13 cellular contexts compared by ENCODE assay signal in genomic region chr2:98656800-98657199, GRCh38. TPM values are rescaled to one million over a fixed set of nuclear protein-coding genes. Genes with fewer than 3 reads are reported as not detected.
DNase-seq lines count a peak whose midpoint lies in the region; ATAC-seq lines count a peak whose summit lies in the region.
"Had no signal": no experiment of that assay in that cellular context is flagged by ENCODE, and none has a peak within 500 bp of the region (broad histone marks: within the 10 kb centered on the region; RNA-seq: fewer than 3 reads in every experiment).

No MANE protein-coding gene starts in this region.

- H3K79me1 ChIP-seq in trophoblast cell (ENCODE audit: low read length): no peaks in the 10 kb centered on the region

- H4K91ac ChIP-seq in trophoblast cell (ENCODE audit: low read depth, low read length): no peak overlapping the region

- H3K4me1 ChIP-seq in trophoblast cell (ENCODE audit: control insufficient read depth in 1 of 2, insufficient read depth in 2 of 2, low read length in 2 of 2): no peaks in the 10 kb centered on the region

- H4K8ac ChIP-seq in trophoblast cell (ENCODE audit: low read depth, low read length): no peak overlapping the region

- peak overlapping the region; percentile 67 for H3K4me3 Mint-ChIP-seq in activated naive CD8-positive, alpha-beta T cell treated with anti-CD3 and anti-CD28 coated beads, Interleukin-2, amount 50 U/mL, for 24 hours
- H3K4me3 Mint-ChIP-seq in stimulated activated naive CD8-positive, alpha-beta T cell treated with anti-CD3 and anti-CD28 coated beads, Interleukin-15, Interleukin-2, amounts not matched to agents 100 ng/mL and 50 ng/mL, for 24 hours: peak overlapping the region; percentile 70
- H3K4me3 Mint-ChIP-seq: stimulated activated memory B cell treated with anti-CD40 and anti-IgM and Interleukin-4, amounts not matched to agents 10 μg/mL and 1 μg/mL and 100 μg/mL, for 72 hours had no signal

- no peak overlapping the region for H3K27ac ChIP-seq in trophoblast cell (ENCODE audit: low read depth, low read length)
- H3K27ac ChIP-seq: SK-N-MC, VCaP had no signal

- DNase-seq in activated gamma-delta T cell treated with Interleukin-2 at 50 U/mL for 16 hours (peak; percentile 33), activated gamma-delta T cell (lab: John Stamatoyannopoulos, UW) (no peak), SIG-M5 (lab: John Stamatoyannopoulos, UW) (peak; percentile 82), NCI-H1417 (lab: John Stamatoyannopoulos, UW) (no peak), trophoblast cell (no peak), ACHN (no peak)
- DNase-seq in activated naive CD8-positive, alpha-beta T cell treated with anti-CD3 and anti-CD28 coated beads, Interleukin-2, amount 50 U/mL, for 24 hours: peak; percentile 25
- DNase-seq: foreskin fibroblast had no signal

- H3K14ac ChIP-seq in trophoblast cell (ENCODE audit: low read length): no peak overlapping the region

- WGBS in trophoblast cell (ENCODE audit: extremely low coverage, insufficient coverage, insufficient read length): no CpG with 5 or more reads among the region's 4 CpGs

- no peak overlapping the region for H2BK120ac ChIP-seq in trophoblast cell (ENCODE audit: insufficient read depth, low read length, poor library complexity)

- no peaks in the 10 kb centered on the region for H3K27me3 ChIP-seq in trophoblast cell (ENCODE audit: insufficient read depth, low read length)

- no peaks in the 10 kb centered on the region for H3K79me2 ChIP-seq in trophoblast cell (ENCODE audit: control insufficient read depth, insufficient read depth, low read length, poor library complexity)

- H3K36me3 Mint-ChIP-seq in activated naive CD8-positive, alpha-beta T cell treated with anti-CD3 and anti-CD28 coated beads, Interleukin-2, amount 50 U/mL, for 24 hours (ENCODE audit: low read depth): peaks cover 22% of the 10 kb centered on the region
- peaks cover 25% of the 10 kb centered on the region for H3K36me3 Mint-ChIP-seq in stimulated activated naive CD8-positive, alpha-beta T cell treated with anti-CD3 and anti-CD28 coated beads, Interleukin-15, Interleukin-2, amounts not matched to agents 100 ng/mL and 50 ng/mL, for 24 hours (ENCODE audit: low read depth)

- H3K9me3 Mint-ChIP-seq in activated naive CD8-positive, alpha-beta T cell treated with anti-CD3 and anti-CD28 coated beads, Interleukin-2, amount 50 U/mL, for 24 hours: peaks cover 9% of the 10 kb centered on the region
- H3K9me3 Mint-ChIP-seq in stimulated activated naive CD8-positive, alpha-beta T cell treated with anti-CD3 and anti-CD28 coated beads, Interleukin-15, Interleukin-2, amounts not matched to agents 100 ng/mL and 50 ng/mL, for 24 hours: no peaks in the 10 kb centered on the region

- no peak overlapping the region for H3K4me2 ChIP-seq in trophoblast cell (ENCODE audit: low read length)

- H2BK5ac ChIP-seq in trophoblast cell (ENCODE audit: low read depth, low read length, poor library complexity): no peak overlapping the region

- H3K4me1 Mint-ChIP-seq in activated naive CD8-positive, alpha-beta T cell treated with anti-CD3 and anti-CD28 coated beads, Interleukin-2, amount 50 U/mL, for 24 hours: peaks cover 86% of the 10 kb centered on the region
- H3K4me1 Mint-ChIP-seq in stimulated activated naive CD8-positive, alpha-beta T cell treated with anti-CD3 and anti-CD28 coated beads, Interleukin-15, Interleukin-2, amounts not matched to agents 100 ng/mL and 50 ng/mL, for 24 hours (ENCODE audit: low read depth): peaks cover 94% of the 10 kb centered on the region

- H3K4me3 ChIP-seq in trophoblast cell (ENCODE audit: low read depth, low read length): no peak overlapping the region
- H3K4me3 ChIP-seq: SK-N-MC had no signal

- H3K27ac Mint-ChIP-seq in activated naive CD8-positive, alpha-beta T cell treated with anti-CD3 and anti-CD28 coated beads, Interleukin-2, amount 50 U/mL, for 24 hours: peak overlapping the region; percentile 83
- H3K27ac Mint-ChIP-seq in stimulated activated naive CD8-positive, alpha-beta T cell treated with anti-CD3 and anti-CD28 coated beads, Interleukin-15, Interleukin-2, amounts not matched to agents 100 ng/mL and 50 ng/mL, for 24 hours: peak overlapping the region; percentile 89
- H3K27ac Mint-ChIP-seq: stimulated activated memory B cell treated with anti-CD40 and anti-IgM and Interleukin-4, amounts not matched to agents 10 μg/mL and 1 μg/mL and 100 μg/mL, for 72 hours had no signal

- H3K9me3 ChIP-seq in trophoblast cell (ENCODE audit: insufficient read depth, low read depth, low read length): no peaks in the 10 kb centered on the region

- no peak overlapping the region for H4K12ac ChIP-seq in trophoblast cell (ENCODE audit: low read depth, low read length)

- no peak overlapping the region for H3K18ac ChIP-seq in trophoblast cell (ENCODE audit: low read length)

- no peak overlapping the region for H2BK12ac ChIP-seq in trophoblast cell (ENCODE audit: low read length)

- no peak overlapping the region for H2AK5ac ChIP-seq in trophoblast cell (ENCODE audit: low read length)

- in situ Hi-C loops in ACHN (cut with HindIII; ENCODE audit: low pct_ligation_motif_present, low pct_unique_long_range_greater_than_20kb, low sequenced_read_pairs): no loop called here

- ATAC-seq in activated naive CD8-positive, alpha-beta T cell treated with anti-CD3 and anti-CD28 coated beads, Interleukin-2, amount 50 U/mL, for 24 hours: peak; percentile 66
- ATAC-seq: sciatic nerve; stimulated activated memory B cell treated with anti-CD40 and anti-IgM and Interleukin-4, amounts not matched to agents 10 μg/mL and 1 μg/mL and 100 μg/mL, for 72 hours had no signal

- H3K36me3 ChIP-seq in trophoblast cell (ENCODE audit: control insufficient read depth in 1 of 2, insufficient read depth in 2 of 2, low read length in 2 of 2): no peaks in the 10 kb centered on the region

- no peak overlapping the region for H3K4ac ChIP-seq in trophoblast cell (ENCODE audit: low read depth, low read length)

- H3K27me3 Mint-ChIP-seq in activated naive CD8-positive, alpha-beta T cell treated with anti-CD3 and anti-CD28 coated beads, Interleukin-2, amount 50 U/mL, for 24 hours: no peaks in the 10 kb centered on the region
- H3K27me3 Mint-ChIP-seq in stimulated activated naive CD8-positive, alpha-beta T cell treated with anti-CD3 and anti-CD28 coated beads, Interleukin-15, Interleukin-2, amounts not matched to agents 100 ng/mL and 50 ng/mL, for 24 hours: no peaks in the 10 kb centered on the region
- H3K27me3 Mint-ChIP-seq: stimulated activated memory B cell treated with anti-CD40 and anti-IgM and Interleukin-4, amounts not matched to agents 10 μg/mL and 1 μg/mL and 100 μg/mL, for 72 hours had no signal

- H3K23ac ChIP-seq in trophoblast cell (ENCODE audit: low read length): no peak overlapping the region

- H2AFZ ChIP-seq in trophoblast cell (ENCODE audit: insufficient read depth, low read length, poor library complexity): no peak overlapping the region

- H3K9ac ChIP-seq in trophoblast cell (ENCODE audit: low read length): no peak overlapping the region

RNA-seq across cellular contexts. Expression of gene UNC50, which starts 48.4 kb away (rescaled TPM):
- 58.4 and 66.1 TPM in 2 replicates for polyA plus RNA-seq in trophoblast cell (2013)

RNA-seq across cellular contexts. Expression of gene COA5, which starts 48.5 kb away (rescaled TPM):
- 32.9 and 35.0 TPM in 2 replicates for polyA plus RNA-seq in trophoblast cell (2013)

Comparison
In these comparisons a context has a peak if more than half of its experiments do, and no peak if none do; other contexts are left out.
1. DNase-seq: peak in activated gamma-delta T cell treated with Interleukin-2 at 50 U/mL for 16 hours (single experiment), SIG-M5 (single experiment) and activated naive CD8-positive, alpha-beta T cell treated with anti-CD3 and anti-CD28 coated beads, Interleukin-2, amount 50 U/mL, for 24 hours (single experiment); none in activated gamma-delta T cell (single experiment), NCI-H1417 (0 of 3), trophoblast cell (0 of 2) and ACHN (single experiment).